ENCODE assay signal across 8 cellular contexts in genomic region chr12:96401061-96401871, GRCh38. TPM values are rescaled to one million over a fixed set of nuclear protein-coding genes. Genes with fewer than 3 reads are reported as not detected.
DNase-seq lines count a peak whose midpoint lies in the region; ATAC-seq, FAIRE-seq and TF ChIP-seq lines count a peak whose summit lies in the region.

No MANE protein-coding gene starts in this region.

- 5 to 8% methylated on average over 19 of the region's 19 CpGs for WGBS in tibial nerve, 2 donors

- peak overlapping the region; percentile 96 for H3K27ac Mint-ChIP-seq in activated CD4-positive, alpha-beta T cell treated with anti-CD3 and anti-CD28 coated beads, Interleukin-2, amount 10 ng/mL, durations not matched to agents 7 days and 5 days

- CTCF ChIA-PET in activated CD4-positive, alpha-beta T cell treated with anti-CD3 and anti-CD28 coated beads, Interleukin-2, amount 10 ng/mL, durations not matched to agents 7 days and 5 days (lab: Charles Lee) = interaction anchor here (0.6 to 7.8 kb wide), 28 partner anchors 10 to 291 kb away, joined by 3 to 68 read pairs (median 4); no protein-coding TSS in a partner anchor
- CTCF ChIA-PET in endothelial cell of umbilical vein (lab: Charles Lee) = interaction anchor here (1.0 to 7.9 kb wide), 20 partner anchors 9 to 186 kb away, joined by 3 to 66 read pairs (median 8); partner anchors contain the start of gene CFAP54

- TSS peak; percentile 54 for BruUV-seq in endothelial cell of umbilical vein (replicated peaks; lab: Mats Ljungman, UMichigan)

- peak; percentile 31 for ATAC-seq in HG02885 (IDR thresholded peaks at IDR 0.05; ENCODE audit: poor library complexity, unreplicated experiment)
- ATAC-seq in mucosa of descending colon = peak; percentile 5

- H3K4me2 ChIP-seq in endothelial cell of umbilical vein (ENCODE audit: insufficient read depth, low read length) = peak overlapping the region; percentile 90

- H3K9me3 Mint-ChIP-seq in activated CD4-positive, alpha-beta T cell treated with anti-CD3 and anti-CD28 coated beads, Interleukin-2, amount 10 ng/mL, durations not matched to agents 7 days and 5 days = no peaks in the 10 kb centered on the region

- dilution Hi-C loops in endothelial cell of umbilical vein (cut with MboI; ENCODE audit: extremely low pct_ligation_motif_present, low sequenced_read_pairs) = no loop called here

- peaks cover 31% of the 10 kb centered on the region for H3K4me1 ChIP-seq in endothelial cell of umbilical vein (ENCODE audit: control insufficient read depth, extremely low read depth, insufficient read depth, low read length)
- peaks cover 19% of the 10 kb centered on the region for H3K4me1 ChIP-seq in mucosa of descending colon (ENCODE audit: low read depth)
- H3K4me1 ChIP-seq in tibial nerve = peaks cover 0 to 32% (median 14%) of the 10 kb centered on the region in 4 donors

- H3K9me3 ChIP-seq in endothelial cell of umbilical vein (replicated peaks; ENCODE audit: control insufficient read depth, insufficient read depth, low read length) (no peaks in the 10 kb centered on the region), mucosa of descending colon (no peaks in the 10 kb centered on the region), tibial nerve (no peaks in the 10 kb centered on the region)

- TF ChIP-seq POLR2A in endothelial cell of umbilical vein (IDR thresholded peaks at IDR 0.05; ENCODE audit: low read depth, low read length) (no peak), tibial nerve (IDR thresholded peaks at IDR 0.05) (no peak)

- peak; percentile 13 to 22 for TF ChIP-seq CTCF in endothelial cell of umbilical vein (IDR thresholded peaks at IDR 0.05; ENCODE audit: extremely low read depth in 1 of 2, insufficient read depth in 1 of 2, low read depth in 1 of 2, low read length in 2 of 2)
- TF ChIP-seq CTCF in mucosa of descending colon (IDR thresholded peaks at IDR 0.05) = no peak
- peak in 3 of 5 experiments; percentile 30 to 33 (median 31) for TF ChIP-seq CTCF in tibial nerve (IDR thresholded peaks at IDR 0.05)

- H3K27me3 Mint-ChIP-seq in activated CD4-positive, alpha-beta T cell treated with anti-CD3 and anti-CD28 coated beads, Interleukin-2, amount 10 ng/mL, durations not matched to agents 7 days and 5 days = no peaks in the 10 kb centered on the region

- POLR2A ChIA-PET in activated CD4-positive, alpha-beta T cell treated with anti-CD3 and anti-CD28 coated beads, Interleukin-2, amount 10 ng/mL, durations not matched to agents 7 days and 5 days (lab: Charles Lee) = interaction anchor here (0.6 kb wide), 1 partner anchor 177 kb away, joined by 3 read pairs; no protein-coding TSS in a partner anchor
- POLR2A ChIA-PET in endothelial cell of umbilical vein (lab: Charles Lee) = interaction anchor here (0.7 to 5.9 kb wide), 11 partner anchors 11 to 109 kb away, joined by 3 to 85 read pairs (median 5); no protein-coding TSS in a partner anchor

- no peaks in the 10 kb centered on the region for H3K9me1 ChIP-seq in endothelial cell of umbilical vein (replicated peaks; ENCODE audit: control insufficient read depth, extremely low read depth, insufficient read depth, low read length)

- intact Hi-C loops in endothelial cell of umbilical vein (cut with micrococcal nuclease) = loop anchor here (1.0 to 5.0 kb wide), 8 partner anchors 19 to 338 kb away; partner anchors contain the start of gene CFAP54
- intact Hi-C loops in mucosa of descending colon (cut with DNase I, micrococcal nuclease) = no loop called here

- peak overlapping the region; percentile 88 for H3K4me3 Mint-ChIP-seq in activated CD4-positive, alpha-beta T cell treated with anti-CD3 and anti-CD28 coated beads, Interleukin-2, amount 10 ng/mL, durations not matched to agents 7 days and 5 days

- peak in 1 of 2 donors; percentile 10 for TF ChIP-seq EP300 in tibial nerve (IDR thresholded peaks at IDR 0.05)

- peak overlapping the region; percentile 99 for H3K27ac ChIP-seq in endothelial cell of umbilical vein (ENCODE audit: insufficient read depth, low read depth, low read length)
- H3K27ac ChIP-seq in tibial nerve = peak overlapping the region; percentile 88 to 99 (median 96)

- peak overlapping the region; percentile 99 for H3K9ac ChIP-seq in endothelial cell of umbilical vein (replicated peaks; ENCODE audit: extremely low read depth, insufficient read depth, low read length)

- H2AFZ ChIP-seq in endothelial cell of umbilical vein (ENCODE audit: low read depth, low read length) = no peak overlapping the region

- H4K20me1 ChIP-seq in endothelial cell of umbilical vein (replicated peaks; ENCODE audit: control insufficient read depth, extremely low read depth, insufficient read depth, low read length) = no peaks in the 10 kb centered on the region

- DNase-seq in activated gamma-delta T cell treated with Interleukin-2 at 50 U/mL for 16 hours (peak; percentile 23), activated gamma-delta T cell (lab: John Stamatoyannopoulos, UW) (no peak), NCI-H2171 treated with DMSO at 0.1 percent for 48 hours (lab: John Stamatoyannopoulos, UW) (peak; percentile 90), endothelial cell of umbilical vein (ENCODE audit: low read depth, low spot score) (peak; percentile 89), mucosa of descending colon (peak in 2 of 3 donors; percentile 41 to 47), tibial nerve (ENCODE audit: low spot score in 2 of 2) (no peak)
- peak; percentile 56 for DNase-seq in activated CD4-positive, alpha-beta T cell treated with anti-CD3 and anti-CD28 coated beads, Interleukin-2, amount 10 ng/mL, durations not matched to agents 7 days and 5 days

- peaks cover 40% of the 10 kb centered on the region for H3K4me1 Mint-ChIP-seq in activated CD4-positive, alpha-beta T cell treated with anti-CD3 and anti-CD28 coated beads, Interleukin-2, amount 10 ng/mL, durations not matched to agents 7 days and 5 days

- no peaks in the 10 kb centered on the region for H3K36me3 Mint-ChIP-seq in activated CD4-positive, alpha-beta T cell treated with anti-CD3 and anti-CD28 coated beads, Interleukin-2, amount 10 ng/mL, durations not matched to agents 7 days and 5 days (ENCODE audit: low read depth)

- FAIRE-seq in endothelial cell of umbilical vein (lab: Jason Lieb, UNC) = peak; percentile 75

- H3K79me2 ChIP-seq in endothelial cell of umbilical vein (ENCODE audit: control insufficient read depth, insufficient read depth, low read length) = peaks cover 46% of the 10 kb centered on the region

- no peaks in the 10 kb centered on the region for H3K27me3 ChIP-seq in endothelial cell of umbilical vein (ENCODE audit: control insufficient read depth in 2 of 2, insufficient read depth in 2 of 2, low read length in 2 of 2)
- no peaks in the 10 kb centered on the region for H3K27me3 ChIP-seq in tibial nerve

- peak overlapping the region; percentile 62 to 84 (median 77) for H3K4me3 ChIP-seq in endothelial cell of umbilical vein (replicated peaks in 1 of 3; ENCODE audit: insufficient read depth in 1 of 3, low read depth in 1 of 3, low read length in 3 of 3)
- H3K4me3 ChIP-seq in mucosa of descending colon = peak overlapping the region; percentile 2
- H3K4me3 ChIP-seq in tibial nerve = peak overlapping the region; percentile 76 to 98 (median 90)

- H3K36me3 ChIP-seq in endothelial cell of umbilical vein (ENCODE audit: control insufficient read depth in 2 of 2, extremely low read depth in 1 of 2, insufficient read depth in 2 of 2, low read length in 2 of 2) = no peaks in the 10 kb centered on the region
- H3K36me3 ChIP-seq in mucosa of descending colon (ENCODE audit: low read depth) = no peaks in the 10 kb centered on the region
- no peaks in the 10 kb centered on the region for H3K36me3 ChIP-seq in tibial nerve

TF ChIP-seq in endothelial cell of umbilical vein, 7 proteins besides CTCF, POLR2A, EP300 and RAD21:
- TF ChIP-seq POLR2AphosphoS5 (IDR thresholded peaks at IDR 0.05; ENCODE audit: insufficient read depth, low read depth, low read length) (no peak), FOS (IDR thresholded peaks at IDR 0.05; ENCODE audit: borderline replicate concordance, insufficient read depth, low read length) (peak; percentile 12), MAX (IDR thresholded peaks at IDR 0.05; ENCODE audit: insufficient read depth, insufficient read length) (no peak), JUN (IDR thresholded peaks at IDR 0.05; ENCODE audit: borderline replicate concordance, insufficient read depth, insufficient read length, low read depth) (peak; percentile 30), EZH2 (IDR thresholded peaks at IDR 0.05; ENCODE audit: borderline replicate concordance, low read depth, low read length, severe bottlenecking) (no peak), GATA2 (IDR thresholded peaks at IDR 0.05; ENCODE audit: insufficient read depth, insufficient read length, low read depth, low read length) (peak; percentile 3), MYC (IDR thresholded peaks at IDR 0.05; ENCODE audit: low read depth, low read length) (no peak)

RNA-seq across cellular contexts. Expression of gene CDK17, which starts 1.0 kb away (rescaled TPM):
- total RNA-seq in activated CD4-positive, alpha-beta T cell treated with anti-CD3 and anti-CD28 coated beads, Interleukin-2, amount 10 ng/mL, durations not matched to agents 7 days and 5 days = 10 to 100 TPM; 38.7 to 43.5 TPM
- total RNA-seq in endothelial cell of umbilical vein (176 and 193 TPM in 2 replicates), mucosa of descending colon (10 to 100 TPM; 19.5 to 43.5 (median 24.0) TPM), tibial nerve (10 to 100 TPM; 65.1 to 89.4 (median 71.2) TPM)
- polyA plus RNA-seq in endothelial cell of umbilical vein = 53.6 and 61.1 TPM in 2 replicates
- polyA plus RNA-seq in endothelial cell of umbilical vein (2011; cell fraction: cytosol; rRNA removed) = 62.9 and 67.5 TPM in 2 replicates
- polyA plus RNA-seq in endothelial cell of umbilical vein (2011; cell fraction: nucleus; rRNA removed) = 180 and 190 TPM in 2 replicates
- polyA plus RNA-seq in endothelial cell of umbilical vein (2012) = 76.5 and 115 TPM in 2 replicates
- polyA minus RNA-seq in endothelial cell of umbilical vein = 302 and 356 TPM in 2 replicates
- 32.8 TPM for polyA minus RNA-seq in endothelial cell of umbilical vein (2011; cell fraction: cytosol; rRNA and poly(A)+ RNA removed)
- 1,081 and 1,155 TPM in 2 replicates for polyA minus RNA-seq in endothelial cell of umbilical vein (2011; cell fraction: nucleus; rRNA and poly(A)+ RNA removed)

Comparison
In these comparisons a context has a peak if more than half of its experiments do, and no peak if none do; other contexts are left out.
1. DNase-seq: peak in activated gamma-delta T cell treated with Interleukin-2 at 50 U/mL for 16 hours (single experiment), NCI-H2171 treated with DMSO at 0.1 percent for 48 hours (single experiment), activated CD4-positive, alpha-beta T cell treated with anti-CD3 and anti-CD28 coated beads, Interleukin-2, amount 10 ng/mL, durations not matched to agents 7 days and 5 days (single experiment), endothelial cell of umbilical vein (single experiment) and mucosa of descending colon (2 of 3); none in activated gamma-delta T cell (single experiment) and tibial nerve (0 of 2).
2. H3K4me3 ChIP-seq: peak in every context shown above with its lines; median percentile 90 in tibial nerve; 77 in endothelial cell of umbilical vein; 2 in mucosa of descending colon.